In genomic region chr2:182142062-182142461, GRCh38 we compare ENCODE assay signal across 21 cellular contexts.
DNase-seq lines count a peak whose midpoint lies in the region; ATAC-seq, FAIRE-seq and TF ChIP-seq lines count a peak whose summit lies in the region.
"Had no signal": no experiment of that assay in that cellular context is flagged by ENCODE, and none has a peak within 500 bp of the region (broad histone marks: within the 10 kb centered on the region; RNA-seq: fewer than 3 reads in every experiment).

No MANE protein-coding gene starts in this region.

- peak overlapping the region in 2 of 3 experiments; percentile 87 to 88 for H3K27ac Mint-ChIP-seq in nephron

- TF ChIP-seq CTCF in heart left ventricle (IDR thresholded peaks at IDR 0.05) (no peak), left ventricle myocardium inferior (IDR thresholded peaks at IDR 0.05; ENCODE audit: borderline replicate concordance) (no peak), choroid plexus epithelial cell (conservative IDR thresholded peaks at IDR 0.05; ENCODE audit: low read depth, low read length) (no peak), nephron (IDR thresholded peaks at IDR 0.05; ENCODE audit: unreplicated experiment in 3 of 3) (no peak), kidney (IDR thresholded peaks at IDR 0.05; ENCODE audit: borderline replicate concordance, extremely low read depth, insufficient read depth) (no peak)

- H3K4me3 ChIP-seq in heart left ventricle, result no peak overlapping the region
- H3K4me3 ChIP-seq in left ventricle myocardium inferior, result no peak overlapping the region
- H3K4me3 ChIP-seq in choroid plexus epithelial cell (ENCODE audit: low read depth, low read length), result no peak overlapping the region
- H3K4me3 ChIP-seq in kidney (ENCODE audit: low read length in 2 of 2), result no peak overlapping the region

- peaks cover 0 to 25% (median 3%) of the 10 kb centered on the region in 12 donors for H3K4me1 ChIP-seq in heart left ventricle
- H3K4me1 ChIP-seq in left ventricle myocardium inferior, result peaks cover 26% of the 10 kb centered on the region
- no peaks in the 10 kb centered on the region for H3K4me1 ChIP-seq in kidney (ENCODE audit: control insufficient read depth in 1 of 2, insufficient read depth in 1 of 2, low read depth in 1 of 2, low read length in 2 of 2)

- intact Hi-C loops in heart left ventricle (cut with DNase I) (no loop called here), left ventricle myocardium inferior (cut with micrococcal nuclease) (no loop called here), kidney (cut with DNase I) (no loop called here), left colon (cut with DNase I, micrococcal nuclease) (no loop called here)

- H3K4me3 Mint-ChIP-seq in nephron, result no peak overlapping the region

- no peaks in the 10 kb centered on the region for H3K27me3 ChIP-seq in heart left ventricle
- no peaks in the 10 kb centered on the region for H3K27me3 ChIP-seq in left ventricle myocardium inferior (ENCODE audit: low read depth)

- WGBS in heart left ventricle, 4 donors, result 36 to 45% (median 40%) methylated on average over 6 of the region's 6 CpGs

- no peak for DNase-seq in heart left ventricle
- DNase-seq in left ventricle myocardium inferior, result no peak
- DNase-seq in SK-N-DZ (ENCODE audit: low spot score), result peak; percentile 48
- peak; percentile 84 for DNase-seq in choroid plexus epithelial cell (ENCODE audit: low read depth)
- DNase-seq in kidney, result no peak
- no peak for DNase-seq in left colon
- DNase-seq: GOT3, KG1, NCI-H1092, NCI-H1436, NCI-H187 treated with DMSO at 0.1 percent for 48 hours, NCI-H2107, NCI-H69, SHP77 had no signal

- H3K27ac ChIP-seq in heart left ventricle, result no peak overlapping the region
- no peak overlapping the region for H3K27ac ChIP-seq in left ventricle myocardium inferior (replicated peaks)
- H3K27ac ChIP-seq in kidney (ENCODE audit: low read depth in 2 of 2, low read length in 2 of 2), result no peak overlapping the region
- H3K27ac ChIP-seq: C4-2B, HL-60 had no signal

- H3K4me1 Mint-ChIP-seq in nephron, result peaks cover 45% of the 10 kb centered on the region

- ATAC-seq in heart left ventricle, result peak; percentile 35 to 57 (median 50)
- no peak for ATAC-seq in GM21515 (IDR thresholded peaks at IDR 0.05; ENCODE audit: unreplicated experiment)
- ATAC-seq in left colon, result no peak
- ATAC-seq: HCT116 had no signal

- H3K9ac ChIP-seq in kidney (ENCODE audit: low read length in 2 of 2), result no peak overlapping the region

- no peak for FAIRE-seq in kidney (lab: Jason Lieb, UNC)
- FAIRE-seq: G401.6, GM12892 had no signal

- H3K9me3 ChIP-seq in heart left ventricle, result no peaks in the 10 kb centered on the region
- no peaks in the 10 kb centered on the region for H3K9me3 ChIP-seq in left ventricle myocardium inferior (replicated peaks)
- no peaks in the 10 kb centered on the region for H3K9me3 ChIP-seq in kidney (ENCODE audit: control insufficient read depth in 1 of 2, low read length in 2 of 2)

- H3K9me3 Mint-ChIP-seq in nephron, result no peaks in the 10 kb centered on the region

- no peaks in the 10 kb centered on the region for H3K36me3 ChIP-seq in heart left ventricle
- H3K36me3 ChIP-seq in left ventricle myocardium inferior, result no peaks in the 10 kb centered on the region
- no peaks in the 10 kb centered on the region for H3K36me3 ChIP-seq in kidney (ENCODE audit: control insufficient read depth in 1 of 2, insufficient read depth in 2 of 2, low read length in 2 of 2)

- no peaks in the 10 kb centered on the region for H3K36me3 Mint-ChIP-seq in nephron (ENCODE audit: low read depth)

- H3K27me3 Mint-ChIP-seq in nephron (ENCODE audit: low read depth), result no peaks in the 10 kb centered on the region

- no peak for TF ChIP-seq POLR2A in heart left ventricle (IDR thresholded peaks at IDR 0.05)

Comparison
In these comparisons a context has a peak if more than half of its experiments do, and no peak if none do; other contexts are left out.
1. ATAC-seq: peak in heart left ventricle (4 of 4); none in GM21515 (single experiment) and left colon (single experiment).
2. DNase-seq: peak in SK-N-DZ (single experiment) and choroid plexus epithelial cell (single experiment); none in heart left ventricle (0 of 5), left ventricle myocardium inferior (single experiment), kidney (single experiment) and left colon (0 of 2).